Comparison of ENCODE assay signal across 35 cellular contexts in genomic region chr17:22373911-22374310, GRCh38.
"Had no signal": no experiment of that assay in that cellular context is flagged by ENCODE, and none has a peak within 500 bp of the region (broad histone marks: within the 10 kb centered on the region; RNA-seq: fewer than 3 reads in every experiment).

No MANE protein-coding gene starts in this region.

- H3K4me3 ChIP-seq: MG63 had no signal

- H3K36me3 ChIP-seq: MG63 had no signal

- H3K27me3 ChIP-seq: MG63 had no signal

- DNase-seq: Kasumi-1, MG63, MM.1S, MV-4-11, NCI-H1048, NCI-H1092, NCI-H1092 treated with DMSO at 0.1 percent for 48 hours, NCI-H1105, NCI-H1105 treated with DMSO at 0.1 percent for 48 hours, NCI-H1417, NCI-H1417 treated with DMSO at 0.1 percent for 48 hours, NCI-H1436, NCI-H1436 treated with DMSO at 0.1 percent for 48 hours, NCI-H146, NCI-H1694, NCI-H1694 treated with DMSO at 0.1 percent for 48 hours, NCI-H187, NCI-H187 treated with DMSO at 0.1 percent for 48 hours, NCI-H1930, NCI-H2029, NCI-H2029 treated with DMSO at 0.1 percent for 48 hours, NCI-H2081, NCI-H2081 treated with DMSO at 0.1 percent for 48 hours, NCI-H2107, NCI-H2171, NCI-H2171 treated with DMSO at 0.1 percent for 48 hours, NCI-H2227 treated with DMSO at 0.1 percent for 48 hours, NCI-H226, NCI-H345, NCI-H446, NCI-H446 treated with DMSO at 0.1 percent for 48 hours, NCI-H510A, NCI-H510A treated with DMSO at 0.1 percent for 48 hours, NCI-H524, NCI-H524 treated with DMSO at 0.1 percent for 48 hours had no signal

- H3K9me3 ChIP-seq: MG63 had no signal
